ENCODE assay signal across 9 cellular contexts in the genomic region with DNA sequence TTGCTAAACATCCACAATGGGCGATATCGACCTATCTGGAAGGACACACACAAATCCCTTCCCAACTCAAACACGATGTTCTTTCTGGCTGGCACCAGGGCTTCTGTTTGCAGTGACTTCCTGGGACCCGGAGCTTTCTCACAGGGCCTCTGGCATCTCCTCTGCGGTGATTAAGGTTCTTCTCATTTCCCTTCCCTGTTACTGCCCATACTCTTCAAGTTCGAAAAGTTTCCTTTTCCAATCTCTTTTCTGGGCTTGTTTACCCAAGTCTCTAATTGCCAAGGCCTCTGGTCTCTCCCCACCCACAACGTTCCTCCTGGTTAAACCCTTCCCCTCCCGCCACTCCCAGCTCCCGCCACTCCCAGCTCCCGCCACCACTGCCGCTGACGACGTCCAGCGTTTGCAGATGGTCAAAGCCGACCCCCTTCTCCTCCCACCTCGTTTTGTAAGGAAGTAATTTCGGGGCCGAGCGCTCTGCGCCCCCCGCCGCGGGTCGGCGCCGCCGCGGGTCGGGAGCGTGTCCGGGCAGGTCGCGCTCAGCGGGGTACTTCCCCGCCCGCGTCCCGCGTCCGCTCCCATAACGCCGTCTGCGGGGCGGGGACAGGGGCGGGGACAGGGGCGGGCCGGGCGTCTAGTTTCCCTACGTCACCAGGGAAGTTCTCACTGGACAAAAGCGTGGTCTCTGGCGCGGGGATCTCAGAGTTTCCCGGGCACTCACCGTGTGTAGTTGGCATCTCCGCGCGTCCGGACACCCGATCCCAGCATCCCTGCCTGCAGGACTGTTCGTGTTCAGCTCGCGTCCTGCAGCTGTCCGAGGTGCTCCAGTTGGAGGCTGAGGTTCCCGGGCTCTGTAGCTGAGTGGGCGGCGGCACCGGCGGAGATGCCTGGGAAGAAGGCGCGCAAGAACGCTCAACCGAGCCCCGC. TPM values are rescaled to one million over a fixed set of nuclear protein-coding genes. Genes with fewer than 3 reads are reported as not detected.
A peak's percentile ranks its signal among the peaks of the same experiment; 100 is the strongest.
DNase-seq lines count a peak whose midpoint lies in the region; ATAC-seq, FAIRE-seq and TF ChIP-seq lines count a peak whose summit lies in the region.
"Had no signal": no experiment of that assay in that cellular context is flagged by ENCODE, and none has a peak within 500 bp of the region (broad histone marks: within the 10 kb centered on the region; RNA-seq: fewer than 3 reads in every experiment).

A gene (plus strand): TSS at position 699 of the 924 bp plus-strand sequence. CDS start 182 bp downstream, at position 881.

- TF ChIP-seq CTCF in A549 (IDR thresholded peaks at IDR 0.05): no peak
- no peak for TF ChIP-seq CTCF in brain (conservative IDR thresholded peaks at IDR 0.05)
- TF ChIP-seq CTCF in smooth muscle cell (IDR thresholded peaks at IDR 0.05; ENCODE audit: borderline replicate concordance, insufficient read depth, poor library complexity, severe bottlenecking): no peak

- peaks cover 57% of the 10 kb centered on the region for H3K27me3 Mint-ChIP-seq in brain

- peaks cover 24% of the 10 kb centered on the region for H3K4me1 Mint-ChIP-seq in brain

- H3K36me3 Mint-ChIP-seq in brain: peaks cover 10% of the 10 kb centered on the region

- FAIRE-seq in A549 (lab: Jason Lieb, UNC): no peak
- FAIRE-seq: G401.6 had no signal

- DNase-seq in A549 (ENCODE audit: low read depth in 1 of 2, low spot score in 1 of 2): peak; percentile 72 to 91
- peak; percentile 90 for DNase-seq in NCI-H2171 (lab: John Stamatoyannopoulos, UW)
- peak; percentile 92 for DNase-seq in UCSD-AML1 (lab: John Stamatoyannopoulos, UW; ENCODE audit: unreplicated experiment)
- peak; percentile 50 for DNase-seq in smooth muscle cell (lab: John Stamatoyannopoulos, UW; ENCODE audit: unreplicated experiment)

- H3F3A ChIP-seq in smooth muscle cell (ENCODE audit: low read depth): no peaks in the 10 kb centered on the region

- H3K27ac ChIP-seq in A549 (peak within 1 kb of the TSS; percentile 90 to 96), iPS-20b (ENCODE audit: low read length) (peak within 1 kb of the TSS; percentile 24), smooth muscle cell (ENCODE audit: low read depth) (peak within 1 kb of the TSS; percentile 79)

- H3K9me3 ChIP-seq in A549: no peaks in the 10 kb centered on the region
- H3K9me3 ChIP-seq in iPS-20b (ENCODE audit: insufficient read depth, low read depth, low read length): no peaks in the 10 kb centered on the region
- H3K9me3 ChIP-seq in smooth muscle cell (replicated peaks; ENCODE audit: low read depth): no peaks in the 10 kb centered on the region

- H3K4me3 ChIP-seq in A549: peak within 1 kb of the TSS; percentile 94
- H3K4me3 ChIP-seq in iPS-20b (ENCODE audit: low read length): peak within 1 kb of the TSS; percentile 95
- peak within 1 kb of the TSS; percentile 73 for H3K4me3 ChIP-seq in smooth muscle cell

- H2AFZ ChIP-seq in smooth muscle cell (ENCODE audit: low read depth): peak within 1 kb of the TSS; percentile 81

- H3K79me2 ChIP-seq in smooth muscle cell (ENCODE audit: low read depth): peaks cover 4% of the 10 kb centered on the region

- POLR2A ChIA-PET in A549 (lab: Yijun Ruan, JAX): interaction anchor here (0.8 to 2.8 kb wide), 15 partner anchors 11 to 154 kb away, joined by 3 to 28 read pairs (median 7); no protein-coding TSS in a partner anchor

- peaks cover 0 to 9% (median 4%) of the 10 kb centered on the region in 5 experiments for H3K9me3 Mint-ChIP-seq in brain

- WGBS in A549 (ENCODE audit: missing lambda C conversion rate): 3% methylated on average over 12 of the region's 73 CpGs
- WGBS in smooth muscle cell (ENCODE audit: low lambda C conversion rate): 2% methylated on average over 51 of the region's 73 CpGs

- TF ChIP-seq POLR2A in A549 (IDR thresholded peaks at IDR 0.05; ENCODE audit: low read length): peak; percentile 99

- H3K4me3 Mint-ChIP-seq in brain: peak within 1 kb of the TSS; percentile 84 to 96 (median 88)

- no peak for TF ChIP-seq EP300 in A549 (IDR thresholded peaks at IDR 0.05)

- peaks cover 40% of the 10 kb centered on the region for H3K4me1 ChIP-seq in A549
- peaks cover 18% of the 10 kb centered on the region; the same call in 1 of the 2 replicates for H3K4me1 ChIP-seq in iPS-20b (ENCODE audit: insufficient read depth, low read length)
- peaks cover 29% of the 10 kb centered on the region for H3K4me1 ChIP-seq in smooth muscle cell (ENCODE audit: low read depth)

- peaks cover 16% of the 10 kb centered on the region for H4K20me1 ChIP-seq in smooth muscle cell (ENCODE audit: low read depth)

- peak within 1 kb of the TSS; percentile 79 for H3K4me2 ChIP-seq in A549
- H3K4me2 ChIP-seq in smooth muscle cell: peak within 1 kb of the TSS; percentile 97

- TF ChIP-seq RAD21 in A549 (conservative IDR thresholded peaks at IDR 0.05 in 1 of 2, IDR thresholded peaks at IDR 0.05 in 1 of 2): peak in 1 of 2 experiments; percentile 15; a peak in 1 of 5 replicates

- peak within 1 kb of the TSS; percentile 12 to 93 (median 30) for H3K27ac Mint-ChIP-seq in brain

- H3K27me3 ChIP-seq in iPS-20b (ENCODE audit: insufficient read depth, low read length): peaks cover 40% of the 10 kb centered on the region; the same call in 1 of the 2 replicates
- peaks cover 42% of the 10 kb centered on the region for H3K27me3 ChIP-seq in smooth muscle cell (ENCODE audit: low read depth)

- CTCF ChIA-PET in A549 (lab: Yijun Ruan, JAX): interaction anchor here (0.8 to 2.8 kb wide), 4 partner anchors 14 to 78 kb away, joined by 3 to 14 read pairs (median 3); no protein-coding TSS in a partner anchor

- peaks cover 36% of the 10 kb centered on the region for H3K36me3 ChIP-seq in iPS-20b (ENCODE audit: insufficient read depth, low read depth, low read length)
- no peaks in the 10 kb centered on the region for H3K36me3 ChIP-seq in smooth muscle cell (ENCODE audit: low read depth)

- H3K9ac ChIP-seq in iPS-20b (ENCODE audit: low read depth, low read length) (peak within 1 kb of the TSS; percentile 95), smooth muscle cell (ENCODE audit: low read depth) (peak within 1 kb of the TSS; percentile 81)

- peak; percentile 89 to 90 for ATAC-seq in A549
- peak; percentile 58 for ATAC-seq in GM18868 (IDR thresholded peaks at IDR 0.05; ENCODE audit: unreplicated experiment)
- ATAC-seq in HG03097 (IDR thresholded peaks at IDR 0.05; ENCODE audit: low FRiP score, unreplicated experiment): peak; percentile 55

TF ChIP-seq in A549, 52 proteins besides CTCF, POLR2A, EP300 and RAD21 (continues in another document):
- TF ChIP-seq FOSL2 (IDR thresholded peaks at IDR 0.05) (no peak), FOSL2 (CRISPR knock-in tag; IDR thresholded peaks at IDR 0.05) (no peak), ZSCAN20 (CRISPR knock-in tag; IDR thresholded peaks at IDR 0.05) (no peak), SMC3 (IDR thresholded peaks at IDR 0.05) (no peak), HOXA7 (CRISPR knock-in tag; IDR thresholded peaks at IDR 0.05) (no peak), JUN (IDR thresholded peaks at IDR 0.05) (peak; percentile 81 to 94), TFCP2L1 (CRISPR knock-in tag; IDR thresholded peaks at IDR 0.05) (no peak), EHF (CRISPR knock-in tag; IDR thresholded peaks at IDR 0.05) (peak; percentile 59; the same call in 1 of the 2 replicates), SREBF2 (IDR thresholded peaks at IDR 0.05) (no peak)
- TF ChIP-seq, protein P1, sequence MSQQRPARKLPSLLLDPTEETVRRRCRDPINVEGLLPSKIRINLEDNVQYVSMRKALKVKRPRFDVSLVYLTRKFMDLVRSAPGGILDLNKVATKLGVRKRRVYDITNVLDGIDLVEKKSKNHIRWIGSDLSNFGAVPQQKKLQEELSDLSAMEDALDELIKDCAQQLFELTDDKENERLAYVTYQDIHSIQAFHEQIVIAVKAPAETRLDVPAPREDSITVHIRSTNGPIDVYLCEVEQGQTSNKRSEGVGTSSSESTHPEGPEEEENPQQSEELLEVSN (IDR thresholded peaks at IDR 0.05; ENCODE audit: borderline replicate concordance, low read depth): peak; percentile 90
- TF ChIP-seq, protein P2, sequence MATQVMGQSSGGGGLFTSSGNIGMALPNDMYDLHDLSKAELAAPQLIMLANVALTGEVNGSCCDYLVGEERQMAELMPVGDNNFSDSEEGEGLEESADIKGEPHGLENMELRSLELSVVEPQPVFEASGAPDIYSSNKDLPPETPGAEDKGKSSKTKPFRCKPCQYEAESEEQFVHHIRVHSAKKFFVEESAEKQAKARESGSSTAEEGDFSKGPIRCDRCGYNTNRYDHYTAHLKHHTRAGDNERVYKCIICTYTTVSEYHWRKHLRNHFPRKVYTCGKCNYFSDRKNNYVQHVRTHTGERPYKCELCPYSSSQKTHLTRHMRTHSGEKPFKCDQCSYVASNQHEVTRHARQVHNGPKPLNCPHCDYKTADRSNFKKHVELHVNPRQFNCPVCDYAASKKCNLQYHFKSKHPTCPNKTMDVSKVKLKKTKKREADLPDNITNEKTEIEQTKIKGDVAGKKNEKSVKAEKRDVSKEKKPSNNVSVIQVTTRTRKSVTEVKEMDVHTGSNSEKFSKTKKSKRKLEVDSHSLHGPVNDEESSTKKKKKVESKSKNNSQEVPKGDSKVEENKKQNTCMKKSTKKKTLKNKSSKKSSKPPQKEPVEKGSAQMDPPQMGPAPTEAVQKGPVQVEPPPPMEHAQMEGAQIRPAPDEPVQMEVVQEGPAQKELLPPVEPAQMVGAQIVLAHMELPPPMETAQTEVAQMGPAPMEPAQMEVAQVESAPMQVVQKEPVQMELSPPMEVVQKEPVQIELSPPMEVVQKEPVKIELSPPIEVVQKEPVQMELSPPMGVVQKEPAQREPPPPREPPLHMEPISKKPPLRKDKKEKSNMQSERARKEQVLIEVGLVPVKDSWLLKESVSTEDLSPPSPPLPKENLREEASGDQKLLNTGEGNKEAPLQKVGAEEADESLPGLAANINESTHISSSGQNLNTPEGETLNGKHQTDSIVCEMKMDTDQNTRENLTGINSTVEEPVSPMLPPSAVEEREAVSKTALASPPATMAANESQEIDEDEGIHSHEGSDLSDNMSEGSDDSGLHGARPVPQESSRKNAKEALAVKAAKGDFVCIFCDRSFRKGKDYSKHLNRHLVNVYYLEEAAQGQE (IDR thresholded peaks at IDR 0.05): peak; percentile 45

RNA-seq across cellular contexts. Expression of the gene that starts here (rescaled TPM):
- 23.1 and 40.3 TPM in 2 replicates for polyA plus RNA-seq in A549 (2011; rRNA removed)
- 8.7 and 10.4 TPM in 2 replicates for polyA plus RNA-seq in A549 (2012; cell fraction: cytosol; rRNA removed)
- polyA plus RNA-seq in A549 (2012; cell fraction: nucleus; rRNA removed): 4.2 and 4.7 TPM in 2 replicates
- polyA plus RNA-seq in A549 (2017; fragmentation: RNase III; extraction: RNeasy Plus Mini Kit Qiagen cat#74134 plus additional on column Dnase treatment): 9.7 to 10.6 TPM (median 9.7 TPM) in 3 replicates
- 5.7 and 8.6 TPM in 2 replicates for polyA minus RNA-seq in A549 (2011; rRNA and poly(A)+ RNA removed)
- 7.5 TPM for polyA plus RNA-seq in brain (ENCODE audit: insufficient read depth, low read depth, low replicate concordance)
- total RNA-seq in smooth muscle cell: 35.9 and 37.5 TPM in 2 replicates
- 18.0 and 36.7 TPM in 2 replicates for polyA plus RNA-seq in smooth muscle cell

Comparison
In these comparisons a context has a peak if more than half of its experiments do, and no peak if none do; other contexts are left out.
1. Peak in every context shown above with its lines: DNase-seq, ATAC-seq, H3K4me3 ChIP-seq and H3K27ac ChIP-seq.
2. H3K27ac ChIP-seq: peak in every context shown above with its lines; median percentile 93 in A549; 79 in smooth muscle cell; 24 in iPS-20b.